Comparison of ENCODE assay signal across 23 cellular contexts in the genomic region with DNA sequence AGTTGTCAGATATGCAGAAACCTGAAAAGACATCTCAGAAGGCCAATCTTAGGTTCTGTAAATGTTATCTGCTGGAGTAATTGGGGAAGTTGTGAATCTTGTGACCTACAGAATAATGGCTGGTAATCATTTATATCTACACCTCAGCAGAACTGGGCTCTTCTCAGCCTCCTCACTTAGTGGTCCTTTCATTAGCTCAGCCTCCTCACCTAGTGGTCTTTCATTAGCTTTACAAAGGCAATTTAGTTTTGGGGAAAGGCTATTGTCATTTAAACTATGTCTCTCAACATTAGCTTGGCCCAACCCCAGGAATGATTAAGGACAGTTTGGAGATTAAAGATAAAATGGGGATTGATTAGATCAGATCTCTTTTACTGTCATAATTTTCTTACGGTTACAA.
"Had no signal": no experiment of that assay in that cellular context is flagged by ENCODE, and none has a peak within 500 bp of the region (broad histone marks: within the 10 kb centered on the region; RNA-seq: fewer than 3 reads in every experiment).

No MANE protein-coding gene starts in this region.

- H3K36me3 Mint-ChIP-seq: activated naive CD4-positive, alpha-beta T cell treated with anti-CD3 and anti-CD28 coated beads, Interleukin-2, amount 10 ng/mL, durations not matched to agents 7 days and 5 days; activated naive CD8-positive, alpha-beta T cell treated with anti-CD3 and anti-CD28 coated beads for 36 hours had no signal

- H3K4me1 Mint-ChIP-seq: activated CD4-positive, alpha-beta memory T cell treated with anti-CD3 and anti-CD28 coated beads, Interleukin-2, amount 10 ng/mL, durations not matched to agents 7 days and 5 days; activated naive CD4-positive, alpha-beta T cell treated with anti-CD3 and anti-CD28 coated beads, Interleukin-2, amount 10 ng/mL, durations not matched to agents 7 days and 5 days; activated naive CD8-positive, alpha-beta T cell treated with anti-CD3 and anti-CD28 coated beads for 36 hours; T-helper 17 cell had no signal

- H3K4me2 ChIP-seq: PC-9 had no signal

- ATAC-seq: T-helper 17 cell had no signal

- H3K27ac ChIP-seq: breast epithelium, PC-9 had no signal

- H3K9me3 Mint-ChIP-seq: activated CD4-positive, alpha-beta memory T cell treated with anti-CD3 and anti-CD28 coated beads, Interleukin-2, amount 10 ng/mL, durations not matched to agents 7 days and 5 days; activated naive CD4-positive, alpha-beta T cell treated with anti-CD3 and anti-CD28 coated beads, Interleukin-2, amount 10 ng/mL, durations not matched to agents 7 days and 5 days; activated T-helper 2 cell treated with anti-CD3 and anti-CD28 coated beads, Interferon-gamma antibody, Interleukin-2, Interleukin-4, amounts not matched to agents 10 μg/mL and 5 μg/mL and 100 μg/mL, durations not matched to agents 14 hours and 24 hours and 36 hours had no signal

- H3K4me3 ChIP-seq: breast epithelium, PC-9 had no signal

- H3K27me3 Mint-ChIP-seq: activated CD4-positive, alpha-beta memory T cell treated with anti-CD3 and anti-CD28 coated beads, Interleukin-2, amount 10 ng/mL, durations not matched to agents 7 days and 5 days; activated naive CD4-positive, alpha-beta T cell treated with anti-CD3 and anti-CD28 coated beads, Interleukin-2, amount 10 ng/mL, durations not matched to agents 7 days and 5 days; activated naive CD8-positive, alpha-beta T cell treated with anti-CD3 and anti-CD28 coated beads for 36 hours; T-helper 17 cell had no signal

- H2AFZ ChIP-seq: PC-9 had no signal

- H3K4me1 ChIP-seq: breast epithelium had no signal

- H3K27ac Mint-ChIP-seq: activated CD4-positive, alpha-beta memory T cell treated with anti-CD3 and anti-CD28 coated beads, Interleukin-2, amount 10 ng/mL, durations not matched to agents 7 days and 5 days; activated naive CD4-positive, alpha-beta T cell treated with anti-CD3 and anti-CD28 coated beads, Interleukin-2, amount 10 ng/mL, durations not matched to agents 7 days and 5 days; activated naive CD8-positive, alpha-beta T cell treated with anti-CD3 and anti-CD28 coated beads for 36 hours; activated T-helper 2 cell treated with anti-CD3 and anti-CD28 coated beads, Interferon-gamma antibody, Interleukin-2, Interleukin-4, amounts not matched to agents 10 μg/mL and 5 μg/mL and 100 μg/mL, durations not matched to agents 14 hours and 24 hours and 36 hours; T-helper 17 cell had no signal

- H3K27me3 ChIP-seq: breast epithelium had no signal

- H3K36me3 ChIP-seq: breast epithelium had no signal

- H3K4me3 Mint-ChIP-seq: activated CD4-positive, alpha-beta memory T cell treated with anti-CD3 and anti-CD28 coated beads, Interleukin-2, amount 10 ng/mL, durations not matched to agents 7 days and 5 days; activated naive CD4-positive, alpha-beta T cell treated with anti-CD3 and anti-CD28 coated beads, Interleukin-2, amount 10 ng/mL, durations not matched to agents 7 days and 5 days; activated naive CD8-positive, alpha-beta T cell treated with anti-CD3 and anti-CD28 coated beads for 36 hours; T-helper 17 cell had no signal

- DNase-seq: activated CD4-positive, alpha-beta memory T cell treated with anti-CD3 and anti-CD28 coated beads, Interleukin-2, amount 10 ng/mL, durations not matched to agents 7 days and 5 days; activated CD4-positive, alpha-beta T cell treated with anti-CD3 and anti-CD28 coated beads, Interleukin-2, amount 50 U/mL, for 1 hour; activated CD4-positive, CD25-positive, alpha-beta regulatory T cell; activated gamma-delta T cell treated with Interleukin-2 at 50 U/mL for 16 hours; activated naive CD4-positive, alpha-beta T cell treated with anti-CD3 and anti-CD28 coated beads, Interleukin-2, amount 10 ng/mL, durations not matched to agents 7 days and 5 days; activated naive CD8-positive, alpha-beta T cell treated with anti-CD3 and anti-CD28 coated beads for 36 hours; activated T-cell treated with anti-CD3 and anti-CD28 coated beads for 4 hours; activated T-cell treated with anti-CD3 and anti-CD28 coated beads, Interleukin-2, amount 50 U/mL, for 48 hours; aorta; caudate nucleus; Karpas-422; MM.1S; NCI-H1105; NCI-H1436 treated with DMSO at 0.1 percent for 48 hours; NCI-H187; NCI-H2081; NCI-H510A treated with DMSO at 0.1 percent for 48 hours; PC-9; SHP77 treated with DMSO at 0.1 percent for 48 hours; T-helper 17 cell; T-helper 9 cell had no signal
